14 cellular contexts compared by ENCODE assay signal in the genomic region with DNA sequence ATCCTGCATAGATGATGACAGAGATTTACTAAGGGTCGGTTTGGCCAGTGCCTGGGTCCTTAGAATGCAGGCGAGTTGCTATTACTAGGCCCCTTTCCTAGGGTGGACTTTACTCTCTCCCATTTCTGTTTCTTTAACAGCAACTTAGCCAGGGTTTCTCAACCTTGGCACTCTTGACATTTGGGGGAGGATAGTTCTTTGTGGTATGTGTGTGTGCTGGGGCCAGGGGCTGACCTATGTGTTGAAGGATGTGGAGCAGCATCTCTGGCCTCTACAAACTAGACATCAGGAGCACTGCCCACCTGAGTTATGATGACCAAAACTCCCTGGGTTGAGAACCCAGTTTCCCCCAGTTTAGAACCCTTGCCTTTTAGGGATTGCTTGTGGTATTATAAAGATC.
"Had no signal": no experiment of that assay in that cellular context is flagged by ENCODE, and none has a peak within 500 bp of the region (broad histone marks: within the 10 kb centered on the region; RNA-seq: fewer than 3 reads in every experiment).

No MANE protein-coding gene starts in this region.

- H3K9me3 ChIP-seq: adrenal gland, tibial nerve had no signal

- H3K36me3 ChIP-seq: adrenal gland, tibial nerve had no signal

- ATAC-seq: activated CD4-positive, alpha-beta T cell treated with anti-CD3 and anti-CD28 coated beads for 36 hours; activated T-cell treated with anti-CD3 and anti-CD28 coated beads, Interleukin-2, amount 50 U/mL, for 4 hours; stimulated activated naive B cell treated with anti-CD40 and anti-IgM and Interleukin-4, amounts not matched to agents 10 μg/mL and 1 μg/mL and 100 μg/mL, for 72 hours had no signal

- H3K4me3 ChIP-seq: adrenal gland, skin epidermis, tibial nerve had no signal

- H3K27me3 ChIP-seq: adrenal gland, tibial nerve had no signal

- H3K4me1 ChIP-seq: adrenal gland had no signal

- H3K27ac ChIP-seq: adrenal gland, tibial nerve had no signal

- DNase-seq: activated CD4-positive, alpha-beta memory T cell treated with anti-CD3 and anti-CD28 coated beads, Interleukin-2, amount 10 ng/mL, durations not matched to agents 7 days and 5 days; activated CD4-positive, alpha-beta T cell treated with anti-CD3 and anti-CD28 coated beads for 36 hours; activated effector memory CD4-positive, alpha-beta T cell treated with Interleukin-2 at 50 U/mL for 16 hours; activated T-cell treated with anti-CD3 and anti-CD28 coated beads, Interleukin-2, amount 50 U/mL, for 4 hours; erythroblast; kidney; midbrain; stimulated activated CD4-positive, alpha-beta T cell treated with anti-CD3 and anti-CD28 coated beads, Interleukin-15, amount 100 ng/mL, for 24 hours; stimulated activated CD4-positive, alpha-beta T cell treated with anti-CD3 and anti-CD28 coated beads, Interleukin-4, amount 100 ng/mL, for 1 hour; stimulated activated naive B cell treated with anti-CD40 and anti-IgM and Interleukin-4, amounts not matched to agents 10 μg/mL and 1 μg/mL and 100 μg/mL, for 72 hours; T-helper 2 cell had no signal
